5 cellular contexts compared by ENCODE assay signal in the genomic region with DNA sequence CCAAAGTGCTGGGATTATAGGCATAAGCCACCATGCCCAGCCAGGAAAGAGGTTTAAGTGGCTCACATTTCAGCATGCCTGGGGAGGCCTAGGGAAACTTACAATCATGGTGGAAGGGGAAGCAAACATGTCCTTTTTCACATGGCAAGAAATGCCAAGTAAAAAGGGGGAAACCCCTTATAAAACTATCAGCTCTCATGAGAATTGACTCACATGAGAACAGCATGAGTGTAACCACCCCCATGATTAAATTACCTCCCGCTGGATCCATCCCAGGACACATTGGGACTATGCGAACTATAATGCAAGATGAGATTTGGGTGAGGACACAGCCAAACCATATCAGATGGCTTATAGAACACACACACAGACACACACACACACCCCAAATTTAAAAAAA.
"Had no signal": no experiment of that assay in that cellular context is flagged by ENCODE, and none has a peak within 500 bp of the region (broad histone marks: within the 10 kb centered on the region; RNA-seq: fewer than 3 reads in every experiment).

No MANE protein-coding gene starts in this region.

- H3K27ac Mint-ChIP-seq: GM23338, H9 had no signal

- H3K4me3 ChIP-seq: GM23338, K562 had no signal

- ATAC-seq: GM23338, K562 had no signal

- H3K4me3 Mint-ChIP-seq: GM23338, H9 had no signal

- H3K4me1 Mint-ChIP-seq: GM23338, H9 had no signal

- H2AFZ ChIP-seq: GM23338 had no signal

- DNase-seq: H9, HCEC 1CT, IMR-90 had no signal
